ENCODE assay signal across 28 cellular contexts in the genomic region with DNA sequence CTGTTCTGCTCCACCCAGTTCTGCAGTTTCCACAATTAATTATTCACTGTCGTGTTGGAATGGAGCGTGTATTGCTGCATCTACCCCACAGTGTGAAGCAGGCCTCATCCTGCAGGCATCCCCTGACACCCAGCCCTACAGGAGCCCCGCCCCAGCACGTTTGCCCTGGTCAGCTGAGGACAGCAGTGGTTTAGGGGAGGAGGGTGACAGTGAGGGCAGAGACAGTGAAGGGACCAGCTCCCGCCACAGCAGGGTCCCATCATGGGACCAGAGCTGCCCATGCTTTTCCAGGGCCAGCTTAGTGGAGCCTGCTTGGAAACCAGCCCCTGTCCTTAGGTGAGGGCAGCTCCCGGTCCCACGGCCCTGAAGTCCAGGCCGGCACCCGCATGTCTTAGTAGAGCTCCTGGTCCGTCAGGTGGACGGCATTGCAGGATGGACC.
A peak's percentile ranks its signal among the peaks of the same experiment; 100 is the strongest.
DNase-seq lines count a peak whose midpoint lies in the region; ATAC-seq, FAIRE-seq and TF ChIP-seq lines count a peak whose summit lies in the region.
"Had no signal": no experiment of that assay in that cellular context is flagged by ENCODE, and none has a peak within 500 bp of the region (broad histone marks: within the 10 kb centered on the region; RNA-seq: fewer than 3 reads in every experiment).

No MANE protein-coding gene starts in this region.

- no peaks in the 10 kb centered on the region for H3K9me3 Mint-ChIP-seq in Calu3 (ENCODE audit: low read depth, unreplicated experiment)
- H3K9me3 Mint-ChIP-seq: activated naive CD8-positive, alpha-beta T cell treated with anti-CD3 and anti-CD28 coated beads, Interleukin-2, amount 50 U/mL, for 24 hours had no signal

- FAIRE-seq in HepG2 (lab: Jason Lieb, UNC) (no peak), GM12892 (lab: Jason Lieb, UNC) (no peak)
- FAIRE-seq: colon, frontal cortex, GM12891, islet of Langerhans had no signal

- TF ChIP-seq POLR2A in right lobe of liver (IDR thresholded peaks at IDR 0.05) (no peak), HepG2 (IDR thresholded peaks at IDR 0.05; ENCODE audit: insufficient read depth in 1 of 2, low read depth in 2 of 2, low read length in 2 of 2) (no peak), body of pancreas (IDR thresholded peaks at IDR 0.05) (no peak), GM12892 (IDR thresholded peaks at IDR 0.05; ENCODE audit: low read depth, low read length) (no peak)

- no peaks in the 10 kb centered on the region for H3K27me3 ChIP-seq in right lobe of liver
- no peaks in the 10 kb centered on the region for H3K27me3 ChIP-seq in HepG2 (ENCODE audit: control insufficient read depth in 1 of 2, insufficient read depth in 2 of 2, low read length in 2 of 2)
- H3K27me3 ChIP-seq in body of pancreas, result no peaks in the 10 kb centered on the region
- no peaks in the 10 kb centered on the region for H3K27me3 ChIP-seq in upper lobe of right lung
- H3K27me3 ChIP-seq: BLaER1 treated with 17β-estradiol and CSF1 and Interleukin-3, amounts not matched to agents 10 nM and 100 nM; testis had no signal

- TF ChIP-seq EP300 in HepG2 (IDR thresholded peaks at IDR 0.05; ENCODE audit: low read depth in 2 of 2, low read length in 2 of 2) (no peak), HepG2 (CRISPR knock-in tag; IDR thresholded peaks at IDR 0.05; ENCODE audit: borderline replicate concordance) (no peak)

- CTCF ChIA-PET in HepG2 (lab: Yijun Ruan, JAX; ENCODE audit: low intra/inter-chr PET ratio, low total read pairs) (no interaction called here), Calu3 (lab: Charles Lee) (no interaction called here)

- H3K9me3 ChIP-seq in right lobe of liver (no peaks in the 10 kb centered on the region), HepG2 (ENCODE audit: low read length) (no peaks in the 10 kb centered on the region), body of pancreas (no peaks in the 10 kb centered on the region), mucosa of descending colon (no peaks in the 10 kb centered on the region), upper lobe of right lung (no peaks in the 10 kb centered on the region)
- H3K9me3 ChIP-seq: BLaER1 treated with 17β-estradiol and CSF1 and Interleukin-3, amounts not matched to agents 10 nM and 100 nM; Caco-2; testis had no signal

- no peak overlapping the region for H3K9ac ChIP-seq in HepG2 (ENCODE audit: insufficient read depth, low read depth, low read length)
- H3K9ac ChIP-seq: BLaER1 treated with 17β-estradiol and CSF1 and Interleukin-3, amounts not matched to agents 10 nM and 100 nM had no signal

- peak in 2 of 3 donors; percentile 14 to 26 for DNase-seq in right lobe of liver
- DNase-seq in HepG2 (ENCODE audit: low spot score), result no peak
- peak in 1 of 4 donors; percentile 55 for DNase-seq in body of pancreas
- peak in 2 of 3 donors; percentile 21 to 37 for DNase-seq in mucosa of descending colon
- peak; percentile 47 for DNase-seq in upper lobe of right lung
- no peak for DNase-seq in islet precursor cell
- DNase-seq in GM12892 (ENCODE audit: insufficient read length), result no peak
- no peak for DNase-seq in Calu3
- DNase-seq: activated CD8-positive, alpha-beta memory T cell treated with anti-CD3 and anti-CD28 coated beads for 24 hours; activated gamma-delta T cell treated with Interleukin-2 at 50 U/mL for 16 hours; activated naive CD8-positive, alpha-beta T cell treated with anti-CD3 and anti-CD28 coated beads, Interleukin-2, amount 50 U/mL, for 24 hours; activated T-cell treated with anti-CD3 and anti-CD28 coated beads, Interleukin-2, amount 50 U/mL, for 1 hour; Caco-2; effector CD8-positive, alpha-beta T cell; NCI-H1417 treated with DMSO at 0.1 percent for 48 hours; NCI-H510A treated with DMSO at 0.1 percent for 48 hours; stimulated activated CD4-positive, alpha-beta T cell treated with anti-CD3 and anti-CD28 coated beads, Interleukin-2, amount 100 ng/mL, for 48 hours; stimulated activated naive CD4-positive, alpha-beta T cell; T-helper 17 cell; testis had no signal

- no peak overlapping the region for H3K4me3 ChIP-seq in right lobe of liver
- no peak overlapping the region for H3K4me3 ChIP-seq in HepG2 (replicated peaks in 1 of 3; ENCODE audit: insufficient read depth in 1 of 3, low read depth in 2 of 3, low read length in 3 of 3)
- no peak overlapping the region for H3K4me3 ChIP-seq in body of pancreas
- no peak overlapping the region for H3K4me3 ChIP-seq in mucosa of descending colon
- H3K4me3 ChIP-seq in upper lobe of right lung, result no peak overlapping the region
- H3K4me3 ChIP-seq: BLaER1 treated with 17β-estradiol and CSF1 and Interleukin-3, amounts not matched to agents 10 nM and 100 nM; lung; testis had no signal

- no peaks in the 10 kb centered on the region for H3K79me2 ChIP-seq in HepG2 (ENCODE audit: insufficient read depth, low read length)

- H3K4me1 Mint-ChIP-seq in Calu3 (ENCODE audit: low read depth, unreplicated experiment), result no peaks in the 10 kb centered on the region
- H3K4me1 Mint-ChIP-seq: activated naive CD8-positive, alpha-beta T cell treated with anti-CD3 and anti-CD28 coated beads, Interleukin-2, amount 50 U/mL, for 24 hours had no signal

- no peaks in the 10 kb centered on the region; the same call in 1 of the 2 replicates for H4K20me1 ChIP-seq in HepG2 (ENCODE audit: insufficient read depth, low read length)

- H3K36me3 Mint-ChIP-seq in Calu3 (ENCODE audit: insufficient read depth, unreplicated experiment), result no peaks in the 10 kb centered on the region

- H3K4me3 Mint-ChIP-seq in Calu3 (ENCODE audit: low read depth, unreplicated experiment), result no peak overlapping the region
- H3K4me3 Mint-ChIP-seq: activated naive CD8-positive, alpha-beta T cell treated with anti-CD3 and anti-CD28 coated beads, Interleukin-2, amount 50 U/mL, for 24 hours; T-helper 17 cell had no signal

- no peaks in the 10 kb centered on the region for H3K27me3 Mint-ChIP-seq in Calu3 (ENCODE audit: unreplicated experiment)
- H3K27me3 Mint-ChIP-seq: activated naive CD8-positive, alpha-beta T cell treated with anti-CD3 and anti-CD28 coated beads, Interleukin-2, amount 50 U/mL, for 24 hours; T-helper 17 cell had no signal

- no CpG with 5 or more reads among the region's 11 CpGs for WGBS in right lobe of liver (ENCODE audit: insufficient coverage, low coverage, low lambda C conversion rate, missing lambda C conversion rate)
- WGBS in HepG2 (ENCODE audit: low lambda C conversion rate), result 87% methylated on average over 10 of the region's 11 CpGs
- WGBS in body of pancreas, 2 donors, result 74 to 84% methylated on average over 7 to 11 of the region's 11 CpGs

- H3K4me2 ChIP-seq in HepG2 (ENCODE audit: low read depth, low read length), result no peak overlapping the region
- H3K4me2 ChIP-seq: BLaER1 treated with 17β-estradiol and CSF1 and Interleukin-3, amounts not matched to agents 10 nM and 100 nM had no signal

- ATAC-seq in right lobe of liver (no peak), HepG2 (no peak), body of pancreas (peak; percentile 55), mucosa of descending colon (no peak), upper lobe of right lung (no peak)
- ATAC-seq: activated naive CD8-positive, alpha-beta T cell treated with anti-CD3 and anti-CD28 coated beads, Interleukin-2, amount 50 U/mL, for 24 hours; HCT116; Panc1; T-helper 17 cell had no signal

- TF ChIP-seq RAD21 in HepG2 (CRISPR knock-in tag; IDR thresholded peaks at IDR 0.05), result no peak

- no peak overlapping the region for H3K27ac ChIP-seq in right lobe of liver
- no peak overlapping the region for H3K27ac ChIP-seq in HepG2 (ENCODE audit: extremely low read length, insufficient read depth, low read length)
- peak overlapping the region in 2 of 4 donors; percentile 49 to 62 for H3K27ac ChIP-seq in body of pancreas
- H3K27ac ChIP-seq in upper lobe of right lung, result no peak overlapping the region
- H3K27ac ChIP-seq: BLaER1 treated with 17β-estradiol and CSF1 and Interleukin-3, amounts not matched to agents 10 nM and 100 nM; testis had no signal

- no peaks in the 10 kb centered on the region for H3K36me3 ChIP-seq in right lobe of liver
- peaks cover 2 to 5% of the 10 kb centered on the region in 2 experiments; a peak in 3 of 5 replicates for H3K36me3 ChIP-seq in HepG2 (replicated peaks in 1 of 2; ENCODE audit: control insufficient read depth in 1 of 2, insufficient read depth in 2 of 2, low read length in 2 of 2)
- H3K36me3 ChIP-seq in body of pancreas (replicated peaks in 1 of 2; ENCODE audit: insufficient read depth in 1 of 2, low read depth in 2 of 2), result no peaks in the 10 kb centered on the region
- no peaks in the 10 kb centered on the region for H3K36me3 ChIP-seq in mucosa of descending colon (ENCODE audit: low read depth)
- H3K36me3 ChIP-seq in upper lobe of right lung, result peaks cover 8% of the 10 kb centered on the region

- no peaks in the 10 kb centered on the region for H3K4me1 ChIP-seq in right lobe of liver
- peaks cover 20% of the 10 kb centered on the region for H3K4me1 ChIP-seq in HepG2 (ENCODE audit: insufficient read depth, low read length)
- H3K4me1 ChIP-seq in body of pancreas, result peaks cover 28% of the 10 kb centered on the region
- peaks cover 15% of the 10 kb centered on the region for H3K4me1 ChIP-seq in mucosa of descending colon (ENCODE audit: low read depth)
- peaks cover 11% of the 10 kb centered on the region for H3K4me1 ChIP-seq in upper lobe of right lung
- H3K4me1 ChIP-seq: BLaER1 treated with 17β-estradiol and CSF1 and Interleukin-3, amounts not matched to agents 10 nM and 100 nM; Caco-2 had no signal

- H2AFZ ChIP-seq in HepG2 (ENCODE audit: low read length), result no peak overlapping the region

- in situ Hi-C loops in HepG2 (cut with HindIII; ENCODE audit: extremely low pct_ligation_motif_present, low pct_unique_long_range_greater_than_20kb), result no loop called here

- BruUV-seq in HepG2 (replicated peaks; lab: Mats Ljungman, UMichigan) (no TSS peak), Calu3 (replicated peaks; lab: Mats Ljungman, UMichigan) (no TSS peak)

- no peak overlapping the region for H3K27ac Mint-ChIP-seq in Calu3 (ENCODE audit: unreplicated experiment)
- H3K27ac Mint-ChIP-seq: activated naive CD8-positive, alpha-beta T cell treated with anti-CD3 and anti-CD28 coated beads, Interleukin-2, amount 50 U/mL, for 24 hours; T-helper 17 cell had no signal

- no peak for TF ChIP-seq CTCF in right lobe of liver (IDR thresholded peaks at IDR 0.05)
- no peak for TF ChIP-seq CTCF in HepG2 (CRISPR knock-in tag; IDR thresholded peaks at IDR 0.05)
- TF ChIP-seq CTCF in body of pancreas (IDR thresholded peaks at IDR 0.05), result no peak
- no peak for TF ChIP-seq CTCF in mucosa of descending colon (IDR thresholded peaks at IDR 0.05)
- no peak for TF ChIP-seq CTCF in upper lobe of right lung (IDR thresholded peaks at IDR 0.05)
- no peak for TF ChIP-seq CTCF in Calu3 (IDR thresholded peaks at IDR 0.05; ENCODE audit: unreplicated experiment)

- POLR2A ChIA-PET in HepG2 (lab: Yijun Ruan, JAX), result no interaction called here

- intact Hi-C loops in right lobe of liver (cut with DNase I), result no loop called here
- intact Hi-C loops in HepG2 (cut with micrococcal nuclease; ENCODE audit: unreplicated experiment), result no loop called here
- intact Hi-C loops in body of pancreas (cut with DNase I), result no loop called here
- intact Hi-C loops in mucosa of descending colon (cut with DNase I, micrococcal nuclease), result no loop called here
- intact Hi-C loops in upper lobe of right lung (cut with DNase I), result no loop called here
- intact Hi-C loops in Calu3 (cut with micrococcal nuclease; ENCODE audit: unreplicated experiment), result no loop called here

TF ChIP-seq in HepG2, 621 proteins besides CTCF, POLR2A, EP300 and RAD21 (continues in another document):
- TF ChIP-seq ZNF160 (CRISPR knock-in tag; IDR thresholded peaks at IDR 0.05) (no peak), KDM1A (CRISPR knock-in tag; IDR thresholded peaks at IDR 0.05) (no peak)

Comparison
In these comparisons a context has a peak if more than half of its experiments do, and no peak if none do; other contexts are left out.
1. DNase-seq: peak in right lobe of liver (2 of 3), mucosa of descending colon (2 of 3) and upper lobe of right lung (single experiment); none in HepG2 (single experiment), islet precursor cell (single experiment), GM12892 (single experiment) and Calu3 (single experiment).